ENCODE assay signal across 1 cellular context in genomic region chr15:75720787-75721461, GRCh38.
TF ChIP-seq lines count a peak whose summit lies in the region.

No MANE protein-coding gene starts in this region.

TF ChIP-seq in HEK293, 187 proteins besides CTCF, POLR2A, EP300 and RAD21 (continued from another document):
- TF ChIP-seq ZBTB10 (tag by site-specific recombination; IDR thresholded peaks at IDR 0.05) (0 out of 2 replicates have a peak, but pooled peaks have one; percentile 48), PATZ1 (tag by site-specific recombination; IDR thresholded peaks at IDR 0.05) (peak; percentile 88), ZNF138 (tag by site-specific recombination; IDR thresholded peaks at IDR 0.05; ENCODE audit: borderline replicate concordance) (no peak), ZNF155 (tag by site-specific recombination; IDR thresholded peaks at IDR 0.05) (no peak), SP7 (tag by site-specific recombination; IDR thresholded peaks at IDR 0.05) (peak; percentile 86), ZBTB17 (tag by site-specific recombination; IDR thresholded peaks at IDR 0.05) (peak; percentile 91), ZNF341 (tag by site-specific recombination; IDR thresholded peaks at IDR 0.05; ENCODE audit: low read depth) (no peak), ZNF670 (tag by site-specific recombination; IDR thresholded peaks at IDR 0.05; ENCODE audit: low read depth) (no peak), ZSCAN16 (tag by site-specific recombination; IDR thresholded peaks at IDR 0.05) (no peak), ZNF600 (tag by site-specific recombination; IDR thresholded peaks at IDR 0.05) (peak; percentile 87), ZNF747 (tag by site-specific recombination; IDR thresholded peaks at IDR 0.05) (no peak)
